In genomic region chr2:144261966-144262365, GRCh38 we compare ENCODE assay signal across 15 cellular contexts.
"Had no signal": no experiment of that assay in that cellular context is flagged by ENCODE, and none has a peak within 500 bp of the region (broad histone marks: within the 10 kb centered on the region; RNA-seq: fewer than 3 reads in every experiment).

No MANE protein-coding gene starts in this region.

- H3K27me3 ChIP-seq: brain microvascular endothelial cell, esophagus squamous epithelium, ovary, transverse colon, vagina had no signal

- H3K27me3 Mint-ChIP-seq: activated naive CD4-positive, alpha-beta T cell treated with anti-CD3 and anti-CD28 coated beads, Interleukin-2, amount 50 U/mL, for 24 hours had no signal

- ATAC-seq: left lobe of liver, sciatic nerve had no signal

- H3K27ac Mint-ChIP-seq: activated naive CD4-positive, alpha-beta T cell treated with anti-CD3 and anti-CD28 coated beads, Interleukin-2, amount 50 U/mL, for 24 hours had no signal

- H3K27ac ChIP-seq: brain microvascular endothelial cell, esophagus squamous epithelium, ovary, transverse colon, vagina had no signal

- H3K4me3 Mint-ChIP-seq: activated naive CD4-positive, alpha-beta T cell treated with anti-CD3 and anti-CD28 coated beads, Interleukin-2, amount 50 U/mL, for 24 hours had no signal

- H3K4me1 ChIP-seq: esophagus squamous epithelium, transverse colon, vagina had no signal

- DNase-seq: activated CD4-positive, alpha-beta T cell treated with anti-CD3 and anti-CD28 coated beads for 4 hours; anterior cingulate cortex; brain microvascular endothelial cell; effector CD8-positive, alpha-beta T cell; esophagus squamous epithelium; hippocampal formation; ovary; SK-N-SH; substantia nigra; T-helper 1 cell; transverse colon had no signal
